Comparison of ENCODE assay signal across 11 cellular contexts in genomic region chr12:109255377-109255776, GRCh38. TPM values are rescaled to one million over a fixed set of nuclear protein-coding genes. Genes with fewer than 3 reads are reported as not detected.
DNase-seq lines count a peak whose midpoint lies in the region; ATAC-seq, FAIRE-seq and TF ChIP-seq lines count a peak whose summit lies in the region.
"Had no signal": no experiment of that assay in that cellular context is flagged by ENCODE, and none has a peak within 500 bp of the region (broad histone marks: within the 10 kb centered on the region; RNA-seq: fewer than 3 reads in every experiment).

No MANE protein-coding gene starts in this region.

- no peaks in the 10 kb centered on the region for H3K27me3 ChIP-seq in cardiac muscle cell
- H3K27me3 ChIP-seq: BLaER1 treated with 17β-estradiol and CSF1 and Interleukin-3, amounts not matched to agents 10 nM and 100 nM had no signal

- H3K9me3 ChIP-seq in cardiac muscle cell (ENCODE audit: low read depth) = no peaks in the 10 kb centered on the region

- no peak for ATAC-seq in left ventricle myocardium superior
- no peak for ATAC-seq in GM19035 (IDR thresholded peaks at IDR 0.05; ENCODE audit: unreplicated experiment)
- ATAC-seq: left cardiac atrium had no signal

- H3K27ac ChIP-seq in cardiac muscle cell = no peak overlapping the region
- H3K27ac ChIP-seq: BLaER1 treated with 17β-estradiol and CSF1 and Interleukin-3, amounts not matched to agents 10 nM and 100 nM had no signal

- TF ChIP-seq CTCF in cardiac muscle cell (IDR thresholded peaks at IDR 0.05; ENCODE audit: low read depth, low read length) (peak; percentile 53), fibroblast of pulmonary artery (IDR thresholded peaks at IDR 0.05; ENCODE audit: low read length, missing control alignments) (peak; percentile 20)

- H3K4me3 ChIP-seq in cardiac muscle cell = no peak overlapping the region
- H3K4me3 ChIP-seq in fibroblast of pulmonary artery (replicated peaks; ENCODE audit: low read depth, low read length) = no peak overlapping the region
- H3K4me3 ChIP-seq: BLaER1 treated with 17β-estradiol and CSF1 and Interleukin-3, amounts not matched to agents 10 nM and 100 nM had no signal

- FAIRE-seq in GM19239 (lab: Jason Lieb, UNC) = no peak

- intact Hi-C loops in left ventricle myocardium superior (cut with micrococcal nuclease) = no loop called here

- peak in 1 of 2 donors; percentile 79 for DNase-seq in cardiac muscle cell (ENCODE audit: low read depth in 1 of 2, low spot score in 1 of 2)
- DNase-seq in left ventricle myocardium superior = no peak
- DNase-seq in SK-N-DZ (ENCODE audit: low spot score) = peak; percentile 37
- DNase-seq in fibroblast of pulmonary artery (ENCODE audit: low read depth) = peak; percentile 43
- DNase-seq in NCI-H1930 (lab: John Stamatoyannopoulos, UW) = no peak
- DNase-seq in stimulated activated CD4-positive, alpha-beta T cell treated with anti-CD3 and anti-CD28 coated beads, Interleukin-15, amount 100 ng/mL, for 24 hours = no peak
- DNase-seq in GM19239 (ENCODE audit: insufficient read length, low spot score) = no peak
- DNase-seq: left cardiac atrium had no signal

- H3K4me1 ChIP-seq in cardiac muscle cell (ENCODE audit: low read depth) = no peaks in the 10 kb centered on the region

- H3K36me3 ChIP-seq in cardiac muscle cell = peaks cover 52% of the 10 kb centered on the region

RNA-seq across cellular contexts. Expression of gene FOXN4, which starts 53.7 kb away (rescaled TPM):
- 0.42 and 2.5 TPM in 2 replicates for total RNA-seq in cardiac muscle cell
- polyA plus RNA-seq in cardiac muscle cell = 0.15 and 0.84 TPM in 2 replicates
- total RNA-seq in left ventricle myocardium superior = not detected
- polyA plus RNA-seq in SK-N-DZ (2014; cell fraction: cytosol; rRNA removed) = 2.2 and 2.6 TPM in 2 replicates
- 6.3 and 14.1 TPM in 2 replicates for polyA plus RNA-seq in SK-N-DZ (2014; cell fraction: nucleus; rRNA removed)
- total RNA-seq: left cardiac atrium, urinary bladder had no signal
- polyA plus RNA-seq: urinary bladder had no signal

Comparison
In these comparisons a context has a peak if more than half of its experiments do, and no peak if none do; other contexts are left out.
1. DNase-seq: peak in SK-N-DZ (single experiment) and fibroblast of pulmonary artery (single experiment); none in left ventricle myocardium superior (single experiment), NCI-H1930 (0 of 2), stimulated activated CD4-positive, alpha-beta T cell treated with anti-CD3 and anti-CD28 coated beads, Interleukin-15, amount 100 ng/mL, for 24 hours (single experiment) and GM19239 (single experiment).